Comparison of ENCODE assay signal across 27 cellular contexts in genomic region chr4:152293527-152293926, GRCh38.
"Had no signal": no experiment of that assay in that cellular context is flagged by ENCODE, and none has a peak within 500 bp of the region (broad histone marks: within the 10 kb centered on the region; RNA-seq: fewer than 3 reads in every experiment).

No MANE protein-coding gene starts in this region.

- H3K27ac ChIP-seq: pancreas, prostate gland, right lobe of liver, sigmoid colon, stomach, testis, tibial artery, transverse colon, upper lobe of right lung, uterus had no signal

- ATAC-seq: naive thymus-derived CD8-positive, alpha-beta T cell; natural killer cell treated with Interleukin-12 subunit alpha and Interleukin-12 subunit beta and Interleukin-15 and Interleukin-18, amount 100 ng/mL, for 72 hours; pancreas; right cardiac atrium; right lobe of liver; stimulated activated effector memory CD8-positive, alpha-beta T cell treated with anti-CD3 and anti-CD28 coated beads, Interleukin-12 subunit alpha, Interleukin-12 subunit beta, amount 100 ng/mL, for 72 hours; stimulated activated naive B cell treated with anti-CD40 and anti-IgM and Interleukin-4, amounts not matched to agents 10 μg/mL and 1 μg/mL and 100 μg/mL, for 72 hours; upper lobe of right lung had no signal

- FAIRE-seq: pancreas, small intestine had no signal

- H3K4me1 ChIP-seq: pancreas, prostate gland, right lobe of liver, sigmoid colon, stomach, transverse colon, upper lobe of right lung, uterus had no signal

- H3K4me3 ChIP-seq: pancreas, prostate gland, right lobe of liver, sigmoid colon, stomach, testis, tibial artery, transverse colon, upper lobe of right lung, uterus had no signal

- H3K36me3 Mint-ChIP-seq: naive thymus-derived CD8-positive, alpha-beta T cell; natural killer cell treated with Interleukin-12 subunit alpha and Interleukin-12 subunit beta and Interleukin-15 and Interleukin-18, amount 100 ng/mL, for 72 hours; stimulated activated effector memory CD8-positive, alpha-beta T cell treated with anti-CD3 and anti-CD28 coated beads, Interleukin-12 subunit alpha, Interleukin-12 subunit beta, amount 100 ng/mL, for 72 hours; stimulated activated naive B cell treated with anti-CD40 and anti-IgM and Interleukin-4, amounts not matched to agents 10 μg/mL and 1 μg/mL and 100 μg/mL, for 72 hours; type B pancreatic cell had no signal

- H3K27me3 Mint-ChIP-seq: naive B cell; naive thymus-derived CD8-positive, alpha-beta T cell; stimulated activated naive B cell treated with anti-CD40 and anti-IgM and Interleukin-4, amounts not matched to agents 10 μg/mL and 1 μg/mL and 100 μg/mL, for 72 hours; stimulated activated naive CD8-positive, alpha-beta T cell treated with anti-CD3 and anti-CD28 coated beads, Interleukin-15, Interleukin-2, amounts not matched to agents 100 ng/mL and 50 ng/mL, for 24 hours had no signal

- H3K9me3 ChIP-seq: pancreas, prostate gland, right lobe of liver, sigmoid colon, stomach, testis, tibial artery, transverse colon, upper lobe of right lung, uterus had no signal

- H3K36me3 ChIP-seq: pancreas, prostate gland, right lobe of liver, sigmoid colon, stomach, tibial artery, transverse colon, upper lobe of right lung, uterus had no signal

- DNase-seq: naive B cell; naive thymus-derived CD8-positive, alpha-beta T cell; nephron progenitor cell; occipital lobe; pancreas; right cardiac atrium; right lobe of liver; sigmoid colon; small intestine; stimulated activated CD4-positive, alpha-beta T cell treated with anti-CD3 and anti-CD28 coated beads, Interleukin-15, amount 100 ng/mL, for 24 hours; stimulated activated CD4-positive, alpha-beta T cell treated with anti-CD3 and anti-CD28 coated beads, Interleukin-2, amount 100 ng/mL, for 24 hours; stimulated activated CD4-positive, alpha-beta T cell treated with anti-CD3 and anti-CD28 coated beads, Interleukin-2, amount 100 ng/mL, for 48 hours; stimulated activated CD4-positive, alpha-beta T cell treated with anti-CD3 and anti-CD28 coated beads, Interleukin-4, amount 100 ng/mL, for 24 hours; stimulated activated naive B cell treated with anti-CD40 and anti-IgM and Interleukin-4, amounts not matched to agents 10 μg/mL and 1 μg/mL and 100 μg/mL, for 72 hours; stimulated activated naive CD4-positive, alpha-beta T cell treated with Interleukin-2 at 50 U/mL for 16 hours; stomach; testis; tibial artery; transverse colon; upper lobe of right lung; uterus had no signal

- H3K27ac Mint-ChIP-seq: naive B cell; natural killer cell treated with Interleukin-12 subunit alpha and Interleukin-12 subunit beta and Interleukin-15 and Interleukin-18, amount 100 ng/mL, for 72 hours; nephron progenitor cell; stimulated activated effector memory CD8-positive, alpha-beta T cell treated with anti-CD3 and anti-CD28 coated beads, Interleukin-12 subunit alpha, Interleukin-12 subunit beta, amount 100 ng/mL, for 72 hours; stimulated activated naive B cell treated with anti-CD40 and anti-IgM and Interleukin-4, amounts not matched to agents 10 μg/mL and 1 μg/mL and 100 μg/mL, for 72 hours; stimulated activated naive CD8-positive, alpha-beta T cell treated with anti-CD3 and anti-CD28 coated beads, Interleukin-15, Interleukin-2, amounts not matched to agents 100 ng/mL and 50 ng/mL, for 24 hours; type B pancreatic cell had no signal

- H3K27me3 ChIP-seq: pancreas, right lobe of liver, sigmoid colon, stomach, testis, tibial artery, transverse colon, upper lobe of right lung, uterus had no signal

- H3K4me1 Mint-ChIP-seq: naive B cell; stimulated activated effector memory CD8-positive, alpha-beta T cell treated with anti-CD3 and anti-CD28 coated beads, Interleukin-12 subunit alpha, Interleukin-12 subunit beta, amount 100 ng/mL, for 72 hours; stimulated activated naive B cell treated with anti-CD40 and anti-IgM and Interleukin-4, amounts not matched to agents 10 μg/mL and 1 μg/mL and 100 μg/mL, for 72 hours had no signal

- H3K4me3 Mint-ChIP-seq: naive B cell; naive thymus-derived CD8-positive, alpha-beta T cell; natural killer cell treated with Interleukin-12 subunit alpha and Interleukin-12 subunit beta and Interleukin-15 and Interleukin-18, amount 100 ng/mL, for 72 hours; nephron progenitor cell; neural crest cell; stimulated activated effector memory CD8-positive, alpha-beta T cell treated with anti-CD3 and anti-CD28 coated beads, Interleukin-12 subunit alpha, Interleukin-12 subunit beta, amount 100 ng/mL, for 72 hours; stimulated activated naive B cell treated with anti-CD40 and anti-IgM and Interleukin-4, amounts not matched to agents 10 μg/mL and 1 μg/mL and 100 μg/mL, for 72 hours; stimulated activated naive CD8-positive, alpha-beta T cell treated with anti-CD3 and anti-CD28 coated beads, Interleukin-15, Interleukin-2, amounts not matched to agents 100 ng/mL and 50 ng/mL, for 24 hours; type B pancreatic cell had no signal

- H3K9me3 Mint-ChIP-seq: naive B cell; naive thymus-derived CD8-positive, alpha-beta T cell; natural killer cell treated with Interleukin-12 subunit alpha and Interleukin-12 subunit beta and Interleukin-15 and Interleukin-18, amount 100 ng/mL, for 72 hours; nephron progenitor cell; neural crest cell; stimulated activated effector memory CD8-positive, alpha-beta T cell treated with anti-CD3 and anti-CD28 coated beads, Interleukin-12 subunit alpha, Interleukin-12 subunit beta, amount 100 ng/mL, for 72 hours; stimulated activated naive B cell treated with anti-CD40 and anti-IgM and Interleukin-4, amounts not matched to agents 10 μg/mL and 1 μg/mL and 100 μg/mL, for 72 hours; stimulated activated naive CD8-positive, alpha-beta T cell treated with anti-CD3 and anti-CD28 coated beads, Interleukin-15, Interleukin-2, amounts not matched to agents 100 ng/mL and 50 ng/mL, for 24 hours; type B pancreatic cell had no signal
